In genomic region chr10:60801538-60801937, GRCh38 we compare ENCODE assay signal across 21 cellular contexts. TPM values are rescaled to one million over a fixed set of nuclear protein-coding genes. Genes with fewer than 3 reads are reported as not detected.
DNase-seq lines count a peak whose midpoint lies in the region; ATAC-seq and TF ChIP-seq lines count a peak whose summit lies in the region.
"Had no signal": no experiment of that assay in that cellular context is flagged by ENCODE, and none has a peak within 500 bp of the region (broad histone marks: within the 10 kb centered on the region; RNA-seq: fewer than 3 reads in every experiment).

No MANE protein-coding gene starts in this region.

- no peak overlapping the region for H3K14ac ChIP-seq in mesenchymal stem cell (ENCODE audit: low read length in 2 of 2)

- no peak overlapping the region for H3K9ac ChIP-seq in mesenchymal stem cell (ENCODE audit: low read length)

- no peaks in the 10 kb centered on the region for H3K27me3 ChIP-seq in mesenchymal stem cell (ENCODE audit: control insufficient read depth in 1 of 2, insufficient read depth in 1 of 2, low read length in 2 of 2)
- H3K27me3 ChIP-seq: heart right ventricle, spleen, stomach had no signal

- H2AFZ ChIP-seq in mesenchymal stem cell (ENCODE audit: low read depth, low read length): no peak overlapping the region

- no peak overlapping the region for H3K18ac ChIP-seq in mesenchymal stem cell (ENCODE audit: low read depth in 1 of 2, low read length in 2 of 2)

- H3K23ac ChIP-seq in mesenchymal stem cell (ENCODE audit: low read length in 2 of 2): no peak overlapping the region

- no peak overlapping the region for H3K4me2 ChIP-seq in mesenchymal stem cell (ENCODE audit: low read length, poor library complexity, severe bottlenecking)

- peaks cover 1% of the 10 kb centered on the region for H3K79me1 ChIP-seq in mesenchymal stem cell (replicated peaks; ENCODE audit: low read length, poor library complexity, severe bottlenecking)

- TF ChIP-seq CTCF in HEK293 (tag by site-specific recombination; IDR thresholded peaks at IDR 0.05) (no peak), choroid plexus epithelial cell (conservative IDR thresholded peaks at IDR 0.05; ENCODE audit: low read depth, low read length) (no peak)

- 41% methylated on average over 1 of the region's 1 CpG for WGBS in mesenchymal stem cell

- no peak overlapping the region for H4K8ac ChIP-seq in mesenchymal stem cell (ENCODE audit: low read length)

- no peak overlapping the region for H3K4ac ChIP-seq in mesenchymal stem cell (ENCODE audit: low read depth in 1 of 2, low read length in 2 of 2)

- no peak overlapping the region for H3K27ac ChIP-seq in HEK293 (ENCODE audit: extremely low read depth, low read depth, low read length)
- no peak overlapping the region for H3K27ac ChIP-seq in mesenchymal stem cell (ENCODE audit: low read length, poor library complexity, severe bottlenecking)
- H3K27ac ChIP-seq: heart right ventricle, lower lobe of right lung, spleen, stomach had no signal

- no peak for ATAC-seq in HG03039 (IDR thresholded peaks at IDR 0.05; ENCODE audit: unreplicated experiment)
- ATAC-seq in HG03432 (IDR thresholded peaks at IDR 0.05; ENCODE audit: unreplicated experiment): no peak
- ATAC-seq: activated CD8-positive, alpha-beta memory T cell treated with anti-CD3 and anti-CD28 coated beads, Interleukin-2, amount 10 ng/mL, durations not matched to agents 7 days and 5 days; activated T-helper 17 cell treated with anti-CD3 and anti-CD28 coated beads, Interleukin-2, amount 50 U/mL, for 72 hours; CD8-positive, alpha-beta T cell; heart right ventricle; lower lobe of right lung; T-cell had no signal

- H2BK12ac ChIP-seq in mesenchymal stem cell (ENCODE audit: low read length in 2 of 2): no peak overlapping the region

- H2BK15ac ChIP-seq in mesenchymal stem cell (ENCODE audit: low read depth, poor library complexity, severe bottlenecking): no peak overlapping the region

- H2AK5ac ChIP-seq in mesenchymal stem cell (ENCODE audit: low read length, severe bottlenecking): no peak overlapping the region

- H2BK5ac ChIP-seq in mesenchymal stem cell (ENCODE audit: low read depth, low read length, poor library complexity, severe bottlenecking): no peak overlapping the region

- H2BK120ac ChIP-seq in mesenchymal stem cell (ENCODE audit: low read depth, low read length): no peak overlapping the region

- H3K4me1 ChIP-seq in HEK293 (ENCODE audit: control insufficient read depth, insufficient read depth, low read length) (peaks cover 11% of the 10 kb centered on the region), mesenchymal stem cell (ENCODE audit: control insufficient read depth, insufficient read depth, low read depth, low read length) (no peaks in the 10 kb centered on the region)

- H3K9me3 ChIP-seq in HEK293 (ENCODE audit: control insufficient read depth, insufficient read depth, low read depth, low read length) (no peaks in the 10 kb centered on the region), mesenchymal stem cell (ENCODE audit: control insufficient read depth, low read length) (no peaks in the 10 kb centered on the region)
- H3K9me3 ChIP-seq: heart right ventricle, lower lobe of right lung, spleen, stomach had no signal

- H3K36me3 ChIP-seq in HEK293 (ENCODE audit: control insufficient read depth in 2 of 2, insufficient read depth in 1 of 2, low read length in 2 of 2): peaks cover 16 to 19% of the 10 kb centered on the region in 2 experiments
- no peaks in the 10 kb centered on the region for H3K36me3 ChIP-seq in mesenchymal stem cell (ENCODE audit: control insufficient read depth in 1 of 2, insufficient read depth in 2 of 2, low read depth in 1 of 2, low read length in 2 of 2)
- H3K36me3 ChIP-seq: lower lobe of right lung, stomach had no signal

- DNase-seq in NCI-H69 (lab: John Stamatoyannopoulos, UW) (peak; percentile 41), choroid plexus epithelial cell (ENCODE audit: low read depth) (peak; percentile 39), mesenchymal stem cell (peak; percentile 61), SW480 (ENCODE audit: low spot score) (no peak), HK-2 (ENCODE audit: unreplicated experiment) (no peak)
- DNase-seq: activated CD4-positive, alpha-beta T cell treated with anti-CD3 and anti-CD28 coated beads for 48 hours; activated CD8-positive, alpha-beta memory T cell treated with anti-CD3 and anti-CD28 coated beads, Interleukin-2, amount 10 ng/mL, durations not matched to agents 7 days and 5 days; CD8-positive, alpha-beta T cell; heart right ventricle; lower lobe of right lung; NCI-H187; nucleus accumbens; SHP77; spleen; stimulated activated CD4-positive, alpha-beta T cell treated with anti-CD3 and anti-CD28 coated beads, Interleukin-4, amount 100 ng/mL, for 4 hours; stomach; T-cell had no signal

- POLR2A ChIA-PET in HEK293 (lab: Yijun Ruan, JAX): interaction anchor here (0.9 to 1.5 kb wide), 2 partner anchors 18 to 24 kb away, joined by 3 to 4 read pairs; partner anchors contain the start of gene CDK1

- H4K91ac ChIP-seq in mesenchymal stem cell (ENCODE audit: low read length): no peak overlapping the region

- CTCF ChIA-PET in HEK293 (lab: Yijun Ruan, JAX): interaction anchor here (0.6 kb wide), 1 partner anchor 11 kb away, joined by 3 read pairs; no protein-coding TSS in a partner anchor

- H3K4me3 ChIP-seq in HEK293 (ENCODE audit: low read depth, low read length) (no peak overlapping the region), choroid plexus epithelial cell (ENCODE audit: low read depth, low read length) (no peak overlapping the region), mesenchymal stem cell (ENCODE audit: insufficient read depth in 1 of 2, low read depth in 1 of 2, low read length in 2 of 2) (no peak overlapping the region)
- H3K4me3 ChIP-seq: heart right ventricle, lower lobe of right lung, spleen, stomach had no signal

TF ChIP-seq in HEK293, 187 proteins besides CTCF, POLR2A, EP300 and RAD21:
- peak; percentile 61 for TF ChIP-seq PRDM6 (tag by site-specific recombination; IDR thresholded peaks at IDR 0.05)
- TF ChIP-seq BCL11B (tag by site-specific recombination; IDR thresholded peaks at IDR 0.05; ENCODE audit: low read depth): no peak

RNA-seq across cellular contexts. Expression of gene CDK1, which starts 23.3 kb away (rescaled TPM):
- polyA plus RNA-seq in mesenchymal stem cell (2013, experiment 1 of 2): 12.3 TPM
- 13.6 TPM for polyA plus RNA-seq in mesenchymal stem cell (2013, experiment 2 of 2)

Comparison
In these comparisons a context has a peak if more than half of its experiments do, and no peak if none do; other contexts are left out.
1. DNase-seq: peak in NCI-H69 (single experiment), choroid plexus epithelial cell (single experiment) and mesenchymal stem cell (single experiment); none in SW480 (single experiment) and HK-2 (single experiment).